In genomic region chr4:165326831-165327210, GRCh38 we compare ENCODE assay signal across 8 cellular contexts. TPM values are rescaled to one million over a fixed set of nuclear protein-coding genes. Genes with fewer than 3 reads are reported as not detected.
DNase-seq lines count a peak whose midpoint lies in the region; ATAC-seq lines count a peak whose summit lies in the region.

No MANE protein-coding gene starts in this region.

- no peak overlapping the region for H3K27ac Mint-ChIP-seq in activated naive CD4-positive, alpha-beta T cell treated with anti-CD3 and anti-CD28 coated beads for 36 hours
- no peak overlapping the region for H3K27ac Mint-ChIP-seq in activated naive CD4-positive, alpha-beta T cell treated with anti-CD3 and anti-CD28 coated beads, Interleukin-2, amount 10 ng/mL, durations not matched to agents 7 days and 5 days

- H3K36me3 ChIP-seq in adipocyte (ENCODE audit: control insufficient read depth, insufficient read depth, low read length, severe bottlenecking) (peaks cover 10% of the 10 kb centered on the region), iPS-20b (ENCODE audit: insufficient read depth, low read depth, low read length) (peaks cover 18% of the 10 kb centered on the region)

- H3K4me1 Mint-ChIP-seq in activated naive CD4-positive, alpha-beta T cell treated with anti-CD3 and anti-CD28 coated beads for 36 hours (ENCODE audit: low read depth): peaks cover 36% of the 10 kb centered on the region
- peaks cover 22% of the 10 kb centered on the region for H3K4me1 Mint-ChIP-seq in activated naive CD4-positive, alpha-beta T cell treated with anti-CD3 and anti-CD28 coated beads, Interleukin-2, amount 10 ng/mL, durations not matched to agents 7 days and 5 days

- H3K9ac ChIP-seq in adipocyte (ENCODE audit: low read length) (peak overlapping the region; percentile 87), iPS-20b (ENCODE audit: low read depth, low read length) (peak overlapping the region; percentile 97)

- peaks cover 18% of the 10 kb centered on the region for H3K36me3 Mint-ChIP-seq in activated naive CD4-positive, alpha-beta T cell treated with anti-CD3 and anti-CD28 coated beads for 36 hours (ENCODE audit: low read depth)
- peaks cover 41% of the 10 kb centered on the region for H3K36me3 Mint-ChIP-seq in activated naive CD4-positive, alpha-beta T cell treated with anti-CD3 and anti-CD28 coated beads, Interleukin-2, amount 10 ng/mL, durations not matched to agents 7 days and 5 days

- no peak for ATAC-seq in GM18870 (IDR thresholded peaks at IDR 0.05; ENCODE audit: unreplicated experiment)

- H3K4me1 ChIP-seq in adipocyte (ENCODE audit: control insufficient read depth, insufficient read depth, low read length) (peaks cover 39% of the 10 kb centered on the region), iPS-20b (ENCODE audit: insufficient read depth, low read length) (peaks cover 25% of the 10 kb centered on the region)

- no peak overlapping the region for H3K4me3 Mint-ChIP-seq in activated naive CD4-positive, alpha-beta T cell treated with anti-CD3 and anti-CD28 coated beads for 36 hours
- no peak overlapping the region for H3K4me3 Mint-ChIP-seq in activated naive CD4-positive, alpha-beta T cell treated with anti-CD3 and anti-CD28 coated beads, Interleukin-2, amount 10 ng/mL, durations not matched to agents 7 days and 5 days

- no peaks in the 10 kb centered on the region for H3K9me3 ChIP-seq in adipocyte (ENCODE audit: control insufficient read depth, low read length)
- H3K9me3 ChIP-seq in iPS-20b (ENCODE audit: insufficient read depth, low read depth, low read length): no peaks in the 10 kb centered on the region

- H3K4me3 ChIP-seq in adipocyte (ENCODE audit: low read length) (peak overlapping the region; percentile 92), iPS-20b (ENCODE audit: low read length) (peak overlapping the region; percentile 99)

- CTCF ChIA-PET in activated naive CD4-positive, alpha-beta T cell treated with anti-CD3 and anti-CD28 coated beads for 36 hours (lab: Charles Lee): interaction anchor here (2.1 kb wide), 1 partner anchor 196 kb away, joined by 5 read pairs; no protein-coding TSS in a partner anchor
- CTCF ChIA-PET in activated naive CD4-positive, alpha-beta T cell treated with anti-CD3 and anti-CD28 coated beads, Interleukin-2, amount 10 ng/mL, durations not matched to agents 7 days and 5 days (lab: Charles Lee): interaction anchor here (1.0 kb wide), 2 partner anchors 196 to 214 kb away, joined by 5 to 9 read pairs; partner anchors contain the start of gene TMEM192

- no peaks in the 10 kb centered on the region for H3K27me3 Mint-ChIP-seq in activated naive CD4-positive, alpha-beta T cell treated with anti-CD3 and anti-CD28 coated beads for 36 hours (ENCODE audit: low read depth)
- no peaks in the 10 kb centered on the region for H3K27me3 Mint-ChIP-seq in activated naive CD4-positive, alpha-beta T cell treated with anti-CD3 and anti-CD28 coated beads, Interleukin-2, amount 10 ng/mL, durations not matched to agents 7 days and 5 days

- no peaks in the 10 kb centered on the region for H3K9me3 Mint-ChIP-seq in activated naive CD4-positive, alpha-beta T cell treated with anti-CD3 and anti-CD28 coated beads for 36 hours
- H3K9me3 Mint-ChIP-seq in activated naive CD4-positive, alpha-beta T cell treated with anti-CD3 and anti-CD28 coated beads, Interleukin-2, amount 10 ng/mL, durations not matched to agents 7 days and 5 days: peaks cover 4% of the 10 kb centered on the region

- H3K27me3 ChIP-seq in adipocyte (replicated peaks; ENCODE audit: control insufficient read depth, insufficient read depth, low read length): no peaks in the 10 kb centered on the region
- H3K27me3 ChIP-seq in iPS-20b (ENCODE audit: insufficient read depth, low read length): no peaks in the 10 kb centered on the region

- DNase-seq in activated naive CD4-positive, alpha-beta T cell treated with anti-CD3 and anti-CD28 coated beads for 36 hours: peak; percentile 31
- DNase-seq in activated naive CD4-positive, alpha-beta T cell treated with anti-CD3 and anti-CD28 coated beads, Interleukin-2, amount 10 ng/mL, durations not matched to agents 7 days and 5 days: no peak
- DNase-seq in HT-29 (ENCODE audit: low spot score) (peak; percentile 26), adipocyte (ENCODE audit: low read depth) (peak; percentile 77), NAMALWA (ENCODE audit: low spot score) (no peak)
- peak; percentile 3 for DNase-seq in stimulated activated naive CD4-positive, alpha-beta T cell treated with Interleukin-2 at 50 U/mL for 16 hours (lab: John Stamatoyannopoulos, UW)

- intact Hi-C loops in activated naive CD4-positive, alpha-beta T cell treated with anti-CD3 and anti-CD28 coated beads for 36 hours (cut with micrococcal nuclease): loop anchor here (1.0 to 5.0 kb wide), 10 partner anchors 25 to 1832 kb away; partner anchors contain the start of genes TMA16 and TMEM192

- H3K27ac ChIP-seq in iPS-20b (ENCODE audit: low read length): peak overlapping the region; percentile 95

RNA-seq across cellular contexts. Expression of gene MSMO1, which starts 0.6 kb away (rescaled TPM):
- 10 to 100 TPM; 61.2 to 72.1 TPM for total RNA-seq in activated naive CD4-positive, alpha-beta T cell treated with anti-CD3 and anti-CD28 coated beads for 36 hours
- total RNA-seq in HT-29 (2014; rRNA removed; shearing (Covaris generic)): 24.5 and 39.6 TPM in 2 replicates

RNA-seq across cellular contexts. Expression of gene CPE, which starts 52.0 kb away (rescaled TPM):
- under 1 TPM in 1 of 2 experiments, not detected in 1; 0.10 TPM for total RNA-seq in activated naive CD4-positive, alpha-beta T cell treated with anti-CD3 and anti-CD28 coated beads for 36 hours
- total RNA-seq in HT-29 (2014; rRNA removed; shearing (Covaris generic)): not detected in 2 replicates

Comparison
In these comparisons a context has a peak if more than half of its experiments do, and no peak if none do; other contexts are left out.
1. DNase-seq: peak in activated naive CD4-positive, alpha-beta T cell treated with anti-CD3 and anti-CD28 coated beads for 36 hours (single experiment), HT-29 (single experiment), adipocyte (single experiment) and stimulated activated naive CD4-positive, alpha-beta T cell treated with Interleukin-2 at 50 U/mL for 16 hours (single experiment); none in activated naive CD4-positive, alpha-beta T cell treated with anti-CD3 and anti-CD28 coated beads, Interleukin-2, amount 10 ng/mL, durations not matched to agents 7 days and 5 days (single experiment) and NAMALWA (single experiment).